ENCODE assay signal across 1 cellular context in the genomic region with DNA sequence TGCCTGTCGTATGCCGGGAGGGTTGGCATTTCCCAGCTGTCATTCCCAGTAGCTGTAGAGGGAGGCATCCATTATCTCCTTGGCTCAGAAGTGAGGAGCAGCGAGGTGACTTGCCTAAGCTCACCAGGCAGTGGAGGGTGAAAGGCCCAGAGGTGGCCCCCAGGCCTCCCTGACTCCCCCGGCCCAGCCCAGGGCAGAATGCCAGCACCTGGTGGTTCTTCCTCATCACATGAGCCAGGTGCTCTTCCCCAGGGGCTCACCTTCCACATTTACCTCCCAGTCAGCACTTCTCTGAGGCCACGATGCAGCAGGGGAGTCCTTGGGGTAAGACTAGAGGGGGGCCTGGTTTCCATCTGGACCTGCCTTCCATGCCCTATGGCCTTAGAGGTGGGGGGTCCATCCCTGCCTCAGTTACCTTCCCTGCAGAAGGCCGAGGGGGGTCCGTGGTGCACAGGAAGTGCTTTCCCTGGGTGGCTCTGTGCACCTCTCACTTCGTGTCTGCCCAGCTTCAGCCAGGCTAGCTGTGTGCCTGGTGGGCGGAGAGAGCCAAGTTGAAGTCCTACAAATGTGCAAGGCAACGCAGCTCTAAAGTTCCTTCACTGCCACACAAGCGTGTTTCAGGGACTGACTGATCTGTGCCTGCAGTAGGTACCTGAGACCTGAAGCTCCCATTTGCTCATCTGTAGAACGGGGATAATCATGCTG.
TF ChIP-seq lines count a peak whose summit lies in the region.

No MANE protein-coding gene starts in this region.

TF ChIP-seq in SK-N-SH treated with all-trans-retinoic acid at 6 μM for 48 hours, 23 proteins besides CTCF, POLR2A, EP300 and RAD21 (continued from another document):
- TF ChIP-seq, protein P1, sequence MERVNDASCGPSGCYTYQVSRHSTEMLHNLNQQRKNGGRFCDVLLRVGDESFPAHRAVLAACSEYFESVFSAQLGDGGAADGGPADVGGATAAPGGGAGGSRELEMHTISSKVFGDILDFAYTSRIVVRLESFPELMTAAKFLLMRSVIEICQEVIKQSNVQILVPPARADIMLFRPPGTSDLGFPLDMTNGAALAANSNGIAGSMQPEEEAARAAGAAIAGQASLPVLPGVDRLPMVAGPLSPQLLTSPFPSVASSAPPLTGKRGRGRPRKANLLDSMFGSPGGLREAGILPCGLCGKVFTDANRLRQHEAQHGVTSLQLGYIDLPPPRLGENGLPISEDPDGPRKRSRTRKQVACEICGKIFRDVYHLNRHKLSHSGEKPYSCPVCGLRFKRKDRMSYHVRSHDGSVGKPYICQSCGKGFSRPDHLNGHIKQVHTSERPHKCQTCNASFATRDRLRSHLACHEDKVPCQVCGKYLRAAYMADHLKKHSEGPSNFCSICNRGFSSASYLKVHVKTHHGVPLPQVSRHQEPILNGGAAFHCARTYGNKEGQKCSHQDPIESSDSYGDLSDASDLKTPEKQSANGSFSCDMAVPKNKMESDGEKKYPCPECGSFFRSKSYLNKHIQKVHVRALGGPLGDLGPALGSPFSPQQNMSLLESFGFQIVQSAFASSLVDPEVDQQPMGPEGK (CRISPR knock-in tag; IDR thresholded peaks at IDR 0.05; ENCODE audit: borderline replicate concordance) = no peak
